Comparison of ENCODE assay signal across 24 cellular contexts in genomic region chr18:6592522-6592921, GRCh38.
DNase-seq lines count a peak whose midpoint lies in the region; ATAC-seq, FAIRE-seq and TF ChIP-seq lines count a peak whose summit lies in the region.
"Had no signal": no experiment of that assay in that cellular context is flagged by ENCODE, and none has a peak within 500 bp of the region (broad histone marks: within the 10 kb centered on the region; RNA-seq: fewer than 3 reads in every experiment).

No MANE protein-coding gene starts in this region.

- H3K9me3 Mint-ChIP-seq in mesothelial cell of epicardium = peaks cover 9% of the 10 kb centered on the region

- H3K27ac ChIP-seq in left lung (no peak overlapping the region), upper lobe of left lung (no peak overlapping the region)
- H3K27ac ChIP-seq: 22Rv1; A549; BLaER1 treated with 17β-estradiol and CSF1 and Interleukin-3, amounts not matched to agents 10 nM and 100 nM; C4-2B had no signal

- H3K4me3 Mint-ChIP-seq in mesothelial cell of epicardium = no peak overlapping the region
- H3K4me3 Mint-ChIP-seq: B cell; CD4-positive, alpha-beta T cell; CD8-positive, alpha-beta T cell had no signal

- FAIRE-seq in urothelium cell line (lab: Jason Lieb, UNC) = peak; percentile 81
- no peak for FAIRE-seq in GM12892 (lab: Jason Lieb, UNC)
- FAIRE-seq: A549, G401.6, GM12891, GM18507, GM19239 had no signal

- H3K27ac Mint-ChIP-seq in mesothelial cell of epicardium = peak overlapping the region; percentile 55
- H3K27ac Mint-ChIP-seq: B cell; CD4-positive, alpha-beta T cell; CD8-positive, alpha-beta T cell had no signal

- no peaks in the 10 kb centered on the region for H3K27me3 ChIP-seq in left lung
- H3K27me3 ChIP-seq in upper lobe of left lung = no peaks in the 10 kb centered on the region
- H3K27me3 ChIP-seq: BLaER1 treated with 17β-estradiol and CSF1 and Interleukin-3, amounts not matched to agents 10 nM and 100 nM had no signal

- TF ChIP-seq CTCF in left lung (IDR thresholded peaks at IDR 0.05) = no peak
- TF ChIP-seq CTCF in mesothelial cell of epicardium (IDR thresholded peaks at IDR 0.05; ENCODE audit: unreplicated experiment) = no peak
- TF ChIP-seq CTCF in upper lobe of left lung (IDR thresholded peaks at IDR 0.05) = no peak

- H3K27me3 Mint-ChIP-seq in mesothelial cell of epicardium (ENCODE audit: low read depth) = no peaks in the 10 kb centered on the region
- H3K27me3 Mint-ChIP-seq: B cell; CD4-positive, alpha-beta T cell had no signal

- peaks cover 28% of the 10 kb centered on the region for H3K4me1 Mint-ChIP-seq in mesothelial cell of epicardium
- H3K4me1 Mint-ChIP-seq: B cell had no signal

- 84 to 87% methylated on average over 2 of the region's 2 CpGs for WGBS in upper lobe of left lung, 2 donors

- H3K4me3 ChIP-seq in left lung (no peak overlapping the region), upper lobe of left lung (no peak overlapping the region)
- H3K4me3 ChIP-seq: A549; BLaER1 treated with 17β-estradiol and CSF1 and Interleukin-3, amounts not matched to agents 10 nM and 100 nM had no signal

- H3K36me3 Mint-ChIP-seq in mesothelial cell of epicardium = peaks cover 3% of the 10 kb centered on the region
- H3K36me3 Mint-ChIP-seq: CD8-positive, alpha-beta T cell had no signal

- H3K36me3 ChIP-seq in left lung = no peaks in the 10 kb centered on the region
- H3K36me3 ChIP-seq in upper lobe of left lung = no peaks in the 10 kb centered on the region
- H3K36me3 ChIP-seq: BLaER1 treated with 17β-estradiol and CSF1 and Interleukin-3, amounts not matched to agents 10 nM and 100 nM had no signal

- no peak for TF ChIP-seq EP300 in upper lobe of left lung (IDR thresholded peaks at IDR 0.05)

- DNase-seq in NCI-H510A treated with DMSO at 0.1 percent for 48 hours (lab: John Stamatoyannopoulos, UW) (peak; percentile 53), NCI-H510A (lab: John Stamatoyannopoulos, UW) (no peak), left lung (no peak), mesothelial cell of epicardium (ENCODE audit: low spot score in 2 of 2, unreplicated experiment in 2 of 2) (no peak), urothelium cell line (ENCODE audit: low spot score) (no peak), GM12892 (ENCODE audit: insufficient read length) (no peak), upper lobe of left lung (no peak), left lobe of liver (ENCODE audit: low spot score) (no peak)
- DNase-seq: AML-193; Caco-2; Calu3; CD4-positive, alpha-beta T cell; CD8-positive, alpha-beta T cell; DMS79 treated with DMSO at 0.1 percent for 48 hours; GF-D8 had no signal

- H3K4me1 ChIP-seq in left lung = no peaks in the 10 kb centered on the region
- H3K4me1 ChIP-seq in upper lobe of left lung = peaks cover 0 to 5% (median 0%) of the 10 kb centered on the region in 4 donors
- H3K4me1 ChIP-seq: A549; BLaER1 treated with 17β-estradiol and CSF1 and Interleukin-3, amounts not matched to agents 10 nM and 100 nM had no signal

- peak; percentile 49 for ATAC-seq in left lung
- no peak for ATAC-seq in upper lobe of left lung (ENCODE audit: low FRiP score in 2 of 2)
- ATAC-seq in left lobe of liver = no peak
- ATAC-seq: A549; CD8-positive, alpha-beta T cell had no signal

- no peaks in the 10 kb centered on the region for H3K9me3 ChIP-seq in left lung
- H3K9me3 ChIP-seq in upper lobe of left lung = no peaks in the 10 kb centered on the region
- H3K9me3 ChIP-seq: A549, Caco-2 had no signal

- intact Hi-C loops in left lung (cut with DNase I) = no loop called here

- TF ChIP-seq POLR2A in GM12892 (IDR thresholded peaks at IDR 0.05; ENCODE audit: low read depth, low read length) = no peak
- TF ChIP-seq POLR2A in upper lobe of left lung (IDR thresholded peaks at IDR 0.05) = no peak
